10 cellular contexts compared by ENCODE assay signal in genomic region chr1:33010946-33011731, GRCh38. TPM values are rescaled to one million over a fixed set of nuclear protein-coding genes. Genes with fewer than 3 reads are reported as not detected.
DNase-seq lines count a peak whose midpoint lies in the region; ATAC-seq, FAIRE-seq and TF ChIP-seq lines count a peak whose summit lies in the region.
"Had no signal": no experiment of that assay in that cellular context is flagged by ENCODE, and none has a peak within 500 bp of the region (broad histone marks: within the 10 kb centered on the region; RNA-seq: fewer than 3 reads in every experiment).

No MANE protein-coding gene starts in this region.

- H3K27ac ChIP-seq in pancreas: peak overlapping the region in 3 of 4 donors; percentile 35 to 79 (median 70)

- no peaks in the 10 kb centered on the region for H3K9me3 Mint-ChIP-seq in activated naive CD8-positive, alpha-beta T cell (ENCODE audit: low read depth)

- peaks cover 0 to 4% (median 4%) of the 10 kb centered on the region in 3 donors for H3K36me3 ChIP-seq in pancreas

- H3K27ac Mint-ChIP-seq in activated naive CD8-positive, alpha-beta T cell: peak overlapping the region; percentile 34

- H3K4me3 Mint-ChIP-seq in activated naive CD8-positive, alpha-beta T cell: no peak overlapping the region

- H3K4me1 Mint-ChIP-seq in activated naive CD8-positive, alpha-beta T cell (ENCODE audit: low read depth): peaks cover 3% of the 10 kb centered on the region

- intact Hi-C loops in pancreas (cut with DNase I): no loop called here

- no peak for FAIRE-seq in pancreas (lab: Jason Lieb, UNC)
- FAIRE-seq: GM19239 had no signal

- DNase-seq in AG20443 (ENCODE audit: low spot score) (peak; percentile 69), globus pallidus (ENCODE audit: low spot score) (peak; percentile 48), pancreas (peak in 5 of 6 donors; percentile 53 to 92 (median 68)), NCI-H1694 (lab: John Stamatoyannopoulos, UW) (no peak), NCI-H446 (lab: John Stamatoyannopoulos, UW) (no peak)
- DNase-seq: Calu3 had no signal

- ATAC-seq in pancreas (peak; percentile 79 to 87 (median 84)), GM21786 (IDR thresholded peaks at IDR 0.05; ENCODE audit: unreplicated experiment) (no peak), HG03469 (IDR thresholded peaks at IDR 0.05; ENCODE audit: unreplicated experiment) (no peak)

- no peaks in the 10 kb centered on the region for H3K27me3 Mint-ChIP-seq in activated naive CD8-positive, alpha-beta T cell

- H3K27me3 ChIP-seq in pancreas: no peaks in the 10 kb centered on the region

- peaks cover 15% of the 10 kb centered on the region for H3K36me3 Mint-ChIP-seq in activated naive CD8-positive, alpha-beta T cell

- no peak overlapping the region for H3K4me3 ChIP-seq in pancreas

- 23 to 36% methylated on average over 5 of the region's 5 CpGs for WGBS in pancreas, 2 donors

- no peaks in the 10 kb centered on the region for H3K9me3 ChIP-seq in pancreas

- H3K4me1 ChIP-seq in pancreas: peaks cover 24 to 65% (median 34%) of the 10 kb centered on the region in 3 donors

- no peak for TF ChIP-seq CTCF in pancreas (IDR thresholded peaks at IDR 0.05)

RNA-seq across cellular contexts. Expression of gene AK2, which starts 25.5 kb away (rescaled TPM):
- 10 to 100 TPM; 42.6 to 78.7 (median 61.4) TPM for total RNA-seq in pancreas
- polyA plus RNA-seq in pancreas: 10 to 100 TPM; 40.5 to 64.4 TPM

RNA-seq across cellular contexts. Expression of gene RNF19B, which starts 46.5 kb away (rescaled TPM):
- total RNA-seq in pancreas: 10 to 100 TPM in 2 of 6 donors, 1 to 10 TPM in 4; 5.4 to 16.3 (median 8.0) TPM
- polyA plus RNA-seq in pancreas: 1 to 10 TPM; 2.3 to 8.1 TPM

Comparison
In these comparisons a context has a peak if more than half of its experiments do, and no peak if none do; other contexts are left out.
1. DNase-seq: peak in AG20443 (single experiment), globus pallidus (single experiment) and pancreas (5 of 6); none in NCI-H1694 (single experiment) and NCI-H446 (0 of 2).
2. ATAC-seq: peak in pancreas (4 of 4); none in GM21786 (single experiment) and HG03469 (single experiment).